In the genomic region with DNA sequence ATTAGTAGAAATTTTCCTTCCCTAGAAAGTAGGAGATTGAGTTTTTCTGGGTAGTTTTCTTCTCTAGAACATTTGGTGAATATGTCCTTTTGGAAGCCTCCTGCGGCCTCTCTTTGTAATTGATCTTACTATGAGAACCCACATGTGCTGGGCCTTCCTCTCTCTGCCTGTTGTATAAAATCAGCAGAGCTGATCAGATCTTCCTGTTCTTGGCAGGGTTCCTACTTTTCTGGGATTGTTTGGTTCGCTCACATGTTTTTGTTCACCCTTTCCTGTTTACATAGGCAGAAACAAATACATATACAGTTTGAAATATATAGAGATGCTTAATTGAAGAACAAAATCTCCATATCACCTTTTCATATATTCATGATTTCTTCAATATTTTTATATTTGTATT, we compare ENCODE assay signal across 31 cellular contexts. TPM values are rescaled to one million over a fixed set of nuclear protein-coding genes. Genes with fewer than 3 reads are reported as not detected.
DNase-seq lines count a peak whose midpoint lies in the region; ATAC-seq, FAIRE-seq and TF ChIP-seq lines count a peak whose summit lies in the region.
"Had no signal": no experiment of that assay in that cellular context is flagged by ENCODE, and none has a peak within 500 bp of the region (broad histone marks: within the 10 kb centered on the region; RNA-seq: fewer than 3 reads in every experiment).

No MANE protein-coding gene starts in this region.

- POLR2A ChIA-PET in A673 (lab: Charles Lee; ENCODE audit: low non-redundant PET), result no interaction called here

- no TSS peak for BruUV-seq in A673 (replicated peaks; lab: Mats Ljungman, UMichigan)

- H3K27me3 ChIP-seq in A673 (replicated peaks; ENCODE audit: insufficient read depth, low read depth, low read length, poor library complexity) (no peaks in the 10 kb centered on the region), keratinocyte (ENCODE audit: control insufficient read depth, extremely low read depth, insufficient read depth, low read length) (no peaks in the 10 kb centered on the region)
- H3K27me3 ChIP-seq: hepatocyte, SJSA1, testis had no signal

- no peak overlapping the region for H2AFZ ChIP-seq in keratinocyte (ENCODE audit: control insufficient read depth, low read length)
- H2AFZ ChIP-seq: hepatocyte had no signal

- peak; percentile 5 for FAIRE-seq in keratinocyte (lab: Jason Lieb, UNC)
- FAIRE-seq: astrocyte, GM12892, GM19239 had no signal

- H3K4me2 ChIP-seq in keratinocyte (ENCODE audit: control insufficient read depth, extremely low read depth, insufficient read depth, low read depth, low read length), result no peak overlapping the region
- H3K4me2 ChIP-seq: hepatocyte had no signal

- DNase-seq in A673 (ENCODE audit: low spot score) (peak; percentile 4), DMS153 (lab: John Stamatoyannopoulos, UW) (peak; percentile 56), NCI-H345 treated with DMSO at 0.1 percent for 48 hours (lab: John Stamatoyannopoulos, UW; ENCODE audit: unreplicated experiment) (peak; percentile 79), keratinocyte (ENCODE audit: low read depth, low spot score) (no peak), germinal center (ENCODE audit: low spot score) (no peak)
- DNase-seq: CD4-positive, alpha-beta T cell; central memory CD4-positive, alpha-beta T cell; DND-41; foreskin melanocyte; HFFc6; Karpas-422; NCI-H2227 treated with DMSO at 0.1 percent for 48 hours; NK-92 treated with Interleukin-12 subunit alpha and Interleukin-12 subunit beta, amount 100 ng/mL, for 24 hours; psoas muscle; stimulated activated CD4-positive, alpha-beta T cell treated with anti-CD3 and anti-CD28 coated beads, Interleukin-2, amount 100 ng/mL, for 24 hours; T-helper 2 cell; testis; WERI-Rb-1 had no signal

- ATAC-seq in HG02852 (IDR thresholded peaks at IDR 0.05; ENCODE audit: unreplicated experiment) (no peak), GM18519 (IDR thresholded peaks at IDR 0.05; ENCODE audit: low FRiP score, unreplicated experiment) (no peak)
- ATAC-seq: activated naive CD4-positive, alpha-beta T cell treated with anti-CD3 and anti-CD28 coated beads, Interleukin-2, amount 50 U/mL, for 72 hours; Panc1; psoas muscle; stimulated activated memory B cell treated with anti-CD40 and anti-IgM and Interleukin-4, amounts not matched to agents 10 μg/mL and 1 μg/mL and 100 μg/mL, for 72 hours had no signal

- CTCF ChIA-PET in A673 (lab: Charles Lee), result no interaction called here

- no peak overlapping the region for H3K27ac ChIP-seq in A673 (ENCODE audit: low read depth, low read length, poor library complexity, severe bottlenecking)
- no peak overlapping the region for H3K27ac ChIP-seq in keratinocyte (ENCODE audit: control insufficient read depth, insufficient read depth, low read length)
- H3K27ac ChIP-seq: epithelial cell of prostate, hepatocyte, psoas muscle, SJSA1, testis, WERI-Rb-1 had no signal

- H3K9ac ChIP-seq in keratinocyte (ENCODE audit: control insufficient read depth, extremely low read depth, insufficient read depth, low read length), result no peak overlapping the region

- H3K9me3 ChIP-seq in A673 (ENCODE audit: low read depth, low read length, poor library complexity, severe bottlenecking) (no peaks in the 10 kb centered on the region), keratinocyte (ENCODE audit: control insufficient read depth, low read depth, low read length) (peaks cover 3% of the 10 kb centered on the region)
- H3K9me3 ChIP-seq: SJSA1, testis had no signal

- H3K4me3 ChIP-seq in A673 (ENCODE audit: low read depth, low read length, poor library complexity, severe bottlenecking), result no peak overlapping the region
- H3K4me3 ChIP-seq in keratinocyte (ENCODE audit: control insufficient read depth in 2 of 3, extremely low read depth in 1 of 3, insufficient read depth in 2 of 3, low read depth in 1 of 3, low read length in 3 of 3), result no peak overlapping the region
- H3K4me3 ChIP-seq: hepatocyte, lung, psoas muscle, SJSA1, testis had no signal

- no peaks in the 10 kb centered on the region for H3K4me1 ChIP-seq in A673 (ENCODE audit: insufficient read depth, low read length, poor library complexity, severe bottlenecking)
- H3K4me1 ChIP-seq in keratinocyte (ENCODE audit: control insufficient read depth, extremely low read depth, insufficient read depth, low read length), result no peaks in the 10 kb centered on the region
- H3K4me1 ChIP-seq: psoas muscle, SJSA1, testis had no signal

- H3K36me3 ChIP-seq in A673 (ENCODE audit: insufficient read depth, low read length, poor library complexity, severe bottlenecking) (no peaks in the 10 kb centered on the region), keratinocyte (ENCODE audit: control insufficient read depth in 2 of 2, extremely low read depth in 1 of 2, insufficient read depth in 2 of 2, low read length in 2 of 2) (no peaks in the 10 kb centered on the region)
- H3K36me3 ChIP-seq: SJSA1, WERI-Rb-1 had no signal

- TF ChIP-seq CTCF in A673 (conservative IDR thresholded peaks at IDR 0.05; ENCODE audit: low read depth, low read length), result no peak
- TF ChIP-seq CTCF in keratinocyte (optimal IDR thresholded peaks at IDR 0.05 in 1 of 3, IDR thresholded peaks at IDR 0.05 in 1 of 3, conservative IDR thresholded peaks at IDR 0.05 in 1 of 3; ENCODE audit: extremely low read depth in 1 of 3, insufficient read depth in 2 of 3, low read length in 3 of 3), result no peak

- no peaks in the 10 kb centered on the region for H4K20me1 ChIP-seq in keratinocyte (ENCODE audit: control insufficient read depth, extremely low read depth, insufficient read depth, low read length)

- intact Hi-C loops in A673 (cut with micrococcal nuclease; ENCODE audit: unreplicated experiment), result no loop called here

- no peaks in the 10 kb centered on the region for H3K9me1 ChIP-seq in keratinocyte (ENCODE audit: control insufficient read depth, extremely low read depth, insufficient read depth, low read length)

- dilution Hi-C loops in keratinocyte (cut with MboI; ENCODE audit: extremely low pct_ligation_motif_present, low sequenced_read_pairs), result no loop called here

- no peaks in the 10 kb centered on the region for H3K79me2 ChIP-seq in keratinocyte (ENCODE audit: control insufficient read depth, insufficient read depth, low read length)
- H3K79me2 ChIP-seq: hepatocyte had no signal

RNA-seq across cellular contexts. Expression of a gene that starts 57.8 kb away (rescaled TPM):
- not detected in 2 replicates for total RNA-seq in A673 (2021)
- 0.01 to 0.03 TPM in 2 of 3 replicates, not detected in the other for polyA plus RNA-seq in keratinocyte
- not detected for polyA plus RNA-seq in keratinocyte (2011; ENCODE audit: low read depth)
- not detected in 2 replicates for polyA plus RNA-seq in keratinocyte (2011; cell fraction: cytosol; rRNA removed)
- not detected in 2 replicates for polyA plus RNA-seq in keratinocyte (2011; cell fraction: nucleus; rRNA removed)
- not detected in 2 replicates for polyA plus RNA-seq in keratinocyte (2012; ENCODE audit: low replicate concordance)
- not detected in 3 replicates for polyA minus RNA-seq in keratinocyte
- not detected for polyA minus RNA-seq in keratinocyte (2011; cell fraction: cytosol; rRNA and poly(A)+ RNA removed)
- not detected in 2 replicates for polyA minus RNA-seq in keratinocyte (2011; cell fraction: nucleus; rRNA and poly(A)+ RNA removed)
- total RNA-seq: activated naive CD4-positive, alpha-beta T cell treated with anti-CD3 and anti-CD28 coated beads, Interleukin-2, amount 50 U/mL, for 72 hours; astrocyte; CD4-positive, alpha-beta T cell; hepatocyte; HFFc6; psoas muscle; SJSA1; skeletal muscle tissue; testis had no signal
- polyA plus RNA-seq: hepatocyte, psoas muscle had no signal

Comparison
In these comparisons a context has a peak if more than half of its experiments do, and no peak if none do; other contexts are left out.
1. DNase-seq: peak in A673 (single experiment), DMS153 (single experiment) and NCI-H345 treated with DMSO at 0.1 percent for 48 hours (single experiment); none in keratinocyte (single experiment) and germinal center (single experiment).